In genomic region chrX:115579327-115579726, GRCh38 we compare ENCODE assay signal across 16 cellular contexts. TPM values are rescaled to one million over a fixed set of nuclear protein-coding genes. Genes with fewer than 3 reads are reported as not detected.
DNase-seq lines count a peak whose midpoint lies in the region; ATAC-seq and TF ChIP-seq lines count a peak whose summit lies in the region.
"Had no signal": no experiment of that assay in that cellular context is flagged by ENCODE, and none has a peak within 500 bp of the region (broad histone marks: within the 10 kb centered on the region; RNA-seq: fewer than 3 reads in every experiment).

No MANE protein-coding gene starts in this region.

- DNase-seq in activated T-cell treated with anti-CD3 and anti-CD28 coated beads, Interleukin-2, amount 50 U/mL, for 72 hours, result no peak
- DNase-seq in activated T-cell treated with anti-CD3 and anti-CD28 coated beads, Interleukin-2, amount 50 U/mL, for 24 hours, result no peak
- peak; percentile 50 for DNase-seq in M059J (ENCODE audit: low read depth)
- no peak for DNase-seq in chondrocyte (ENCODE audit: low spot score)
- DNase-seq in stimulated activated naive CD8-positive, alpha-beta T cell treated with anti-CD3 and anti-CD28 coated beads, Interleukin-15, amount 100 ng/mL, for 72 hours, result no peak
- no peak for DNase-seq in T-helper 9 cell
- no peak for DNase-seq in UCSD-AML1 (lab: John Stamatoyannopoulos, UW; ENCODE audit: unreplicated experiment)
- DNase-seq: C1 segment of cervical spinal cord, HFFc6, KG1, MV-4-11, NCI-H1417 treated with DMSO at 0.1 percent for 48 hours, NCI-H2029, NCI-H526 treated with DMSO at 0.1 percent for 48 hours, Right ventricle myocardium superior had no signal

- peaks cover 0 to 1% of the 10 kb centered on the region in 2 donors for H3K9me3 Mint-ChIP-seq in activated T-cell treated with anti-CD3 and anti-CD28 coated beads, Interleukin-2, amount 50 U/mL, for 72 hours
- no peaks in the 10 kb centered on the region for H3K9me3 Mint-ChIP-seq in activated T-cell treated with anti-CD3 and anti-CD28 coated beads, Interleukin-2, amount 50 U/mL, for 24 hours
- no peaks in the 10 kb centered on the region for H3K9me3 Mint-ChIP-seq in chondrocyte (ENCODE audit: low read depth)
- no peaks in the 10 kb centered on the region for H3K9me3 Mint-ChIP-seq in stimulated activated naive CD8-positive, alpha-beta T cell treated with anti-CD3 and anti-CD28 coated beads, Interleukin-15, amount 100 ng/mL, for 72 hours
- H3K9me3 Mint-ChIP-seq: HFFc6 had no signal

- peak; percentile 63 to 82 for ATAC-seq in activated T-cell treated with anti-CD3 and anti-CD28 coated beads, Interleukin-2, amount 50 U/mL, for 72 hours (replicated peaks in 1 of 2)
- ATAC-seq in stimulated activated naive CD8-positive, alpha-beta T cell treated with anti-CD3 and anti-CD28 coated beads, Interleukin-15, amount 100 ng/mL, for 72 hours, result peak; percentile 64
- ATAC-seq in HG02970 (IDR thresholded peaks at IDR 0.05; ENCODE audit: low FRiP score, unreplicated experiment), result no peak

- no peak for TF ChIP-seq CTCF in chondrocyte (IDR thresholded peaks at IDR 0.05)

- H3K4me3 Mint-ChIP-seq in activated T-cell treated with anti-CD3 and anti-CD28 coated beads, Interleukin-2, amount 50 U/mL, for 72 hours, result no peak overlapping the region
- H3K4me3 Mint-ChIP-seq in activated T-cell treated with anti-CD3 and anti-CD28 coated beads, Interleukin-2, amount 50 U/mL, for 24 hours, result no peak overlapping the region
- no peak overlapping the region for H3K4me3 Mint-ChIP-seq in chondrocyte (ENCODE audit: unreplicated experiment)
- no peak overlapping the region for H3K4me3 Mint-ChIP-seq in stimulated activated naive CD8-positive, alpha-beta T cell treated with anti-CD3 and anti-CD28 coated beads, Interleukin-15, amount 100 ng/mL, for 72 hours
- H3K4me3 Mint-ChIP-seq: HFFc6 had no signal

- H3K4me1 Mint-ChIP-seq in activated T-cell treated with anti-CD3 and anti-CD28 coated beads, Interleukin-2, amount 50 U/mL, for 72 hours (ENCODE audit: low read depth), result peaks cover 32% of the 10 kb centered on the region
- H3K4me1 Mint-ChIP-seq in activated T-cell treated with anti-CD3 and anti-CD28 coated beads, Interleukin-2, amount 50 U/mL, for 24 hours (ENCODE audit: low read depth), result peaks cover 24% of the 10 kb centered on the region
- peaks cover 65% of the 10 kb centered on the region for H3K4me1 Mint-ChIP-seq in chondrocyte (ENCODE audit: low read depth)
- H3K4me1 Mint-ChIP-seq in stimulated activated naive CD8-positive, alpha-beta T cell treated with anti-CD3 and anti-CD28 coated beads, Interleukin-15, amount 100 ng/mL, for 72 hours, result peaks cover 8% of the 10 kb centered on the region

- H3K36me3 Mint-ChIP-seq in activated T-cell treated with anti-CD3 and anti-CD28 coated beads, Interleukin-2, amount 50 U/mL, for 72 hours (ENCODE audit: insufficient read depth in 2 of 2), result peaks cover 0 to 2% of the 10 kb centered on the region in 2 donors
- no peaks in the 10 kb centered on the region for H3K36me3 Mint-ChIP-seq in activated T-cell treated with anti-CD3 and anti-CD28 coated beads, Interleukin-2, amount 50 U/mL, for 24 hours (ENCODE audit: low read depth)
- peaks cover 29% of the 10 kb centered on the region for H3K36me3 Mint-ChIP-seq in chondrocyte (ENCODE audit: low read depth)

- no peak overlapping the region for H3K27ac Mint-ChIP-seq in activated T-cell treated with anti-CD3 and anti-CD28 coated beads, Interleukin-2, amount 50 U/mL, for 72 hours
- no peak overlapping the region for H3K27ac Mint-ChIP-seq in activated T-cell treated with anti-CD3 and anti-CD28 coated beads, Interleukin-2, amount 50 U/mL, for 24 hours
- H3K27ac Mint-ChIP-seq in chondrocyte (ENCODE audit: unreplicated experiment), result peak overlapping the region; percentile 68
- H3K27ac Mint-ChIP-seq in stimulated activated naive CD8-positive, alpha-beta T cell treated with anti-CD3 and anti-CD28 coated beads, Interleukin-15, amount 100 ng/mL, for 72 hours, result no peak overlapping the region

- H3K27me3 Mint-ChIP-seq in activated T-cell treated with anti-CD3 and anti-CD28 coated beads, Interleukin-2, amount 50 U/mL, for 72 hours (ENCODE audit: low read depth), result peaks cover 20% of the 10 kb centered on the region
- H3K27me3 Mint-ChIP-seq in activated T-cell treated with anti-CD3 and anti-CD28 coated beads, Interleukin-2, amount 50 U/mL, for 24 hours, result peaks cover 35% of the 10 kb centered on the region
- H3K27me3 Mint-ChIP-seq in chondrocyte (ENCODE audit: low read depth), result no peaks in the 10 kb centered on the region
- H3K27me3 Mint-ChIP-seq in stimulated activated naive CD8-positive, alpha-beta T cell treated with anti-CD3 and anti-CD28 coated beads, Interleukin-15, amount 100 ng/mL, for 72 hours, result no peaks in the 10 kb centered on the region

RNA-seq across cellular contexts. Expression of gene PLS3, which starts 18.4 kb away (rescaled TPM):
- 1 to 10 TPM in 1 of 2 donors, under 1 TPM in 1; 0.99 to 1.3 TPM for total RNA-seq in activated T-cell treated with anti-CD3 and anti-CD28 coated beads, Interleukin-2, amount 50 U/mL, for 72 hours
- 418 and 544 TPM in 2 replicates for total RNA-seq in M059J (2014; rRNA removed; shearing (Covaris generic))
- total RNA-seq in chondrocyte, result 587 to 660 TPM (median 642 TPM) in 3 replicates

Comparison
In these comparisons a context has a peak if more than half of its experiments do, and no peak if none do; other contexts are left out.
1. RNA of gene PLS3, which starts 18.4 kb away (total RNA-seq): 587 to 660 TPM in chondrocyte and 418 to 544 TPM in M059J; 0.99 to 1.3 TPM in activated T-cell treated with anti-CD3 and anti-CD28 coated beads, Interleukin-2, amount 50 U/mL, for 72 hours; every median in the first group is over 100 times any median in the second.